Comparison of ENCODE assay signal across 7 cellular contexts in genomic region chr9:93577045-93577939, GRCh38. TPM values are rescaled to one million over a fixed set of nuclear protein-coding genes. Genes with fewer than 3 reads are reported as not detected.
DNase-seq lines count a peak whose midpoint lies in the region; ATAC-seq, FAIRE-seq and TF ChIP-seq lines count a peak whose summit lies in the region.

No MANE protein-coding gene starts in this region.

- WGBS in esophagus, 2 donors: 1 to 2% methylated on average over 50 to 76 of the region's 76 CpGs

- H3K36me3 ChIP-seq in esophagus (ENCODE audit: control insufficient read depth in 2 of 2, insufficient read depth in 2 of 2, low read length in 1 of 2): no peaks in the 10 kb centered on the region

- peak overlapping the region; percentile 83 to 87 for H3K4me3 ChIP-seq in esophagus (ENCODE audit: low read depth in 1 of 2, low read length in 2 of 2)

- H3K27ac Mint-ChIP-seq in WTC11: no peak overlapping the region
- peak overlapping the region; percentile 75 to 94 (median 88) for H3K27ac Mint-ChIP-seq in naive thymus-derived CD8-positive, alpha-beta T cell

- H3K27ac ChIP-seq in esophagus (ENCODE audit: low read depth in 2 of 2, low read length in 1 of 2): peak overlapping the region; percentile 92

- H3K36me3 Mint-ChIP-seq in WTC11: no peaks in the 10 kb centered on the region
- no peaks in the 10 kb centered on the region for H3K36me3 Mint-ChIP-seq in naive thymus-derived CD8-positive, alpha-beta T cell

- H3K4me1 Mint-ChIP-seq in WTC11: peaks cover 43% of the 10 kb centered on the region
- H3K4me1 Mint-ChIP-seq in naive thymus-derived CD8-positive, alpha-beta T cell: peaks cover 23 to 60% (median 51%) of the 10 kb centered on the region in 4 donors

- POLR2A ChIA-PET in WTC11 (lab: Charles Lee): no interaction called here
- POLR2A ChIA-PET in naive thymus-derived CD8-positive, alpha-beta T cell (lab: Charles Lee): interaction anchor here (1.8 to 3.7 kb wide), 2 partner anchors 11 to 513 kb away, joined by 5 to 48 read pairs; no protein-coding TSS in a partner anchor

- CTCF ChIA-PET in WTC11 (lab: Charles Lee): interaction anchor here (2.4 kb wide), 1 partner anchor 11 kb away, joined by 13 read pairs; no protein-coding TSS in a partner anchor

- no peaks in the 10 kb centered on the region for H3K27me3 ChIP-seq in esophagus (ENCODE audit: control insufficient read depth in 1 of 2, insufficient read depth in 2 of 2, low read length in 2 of 2)

- ATAC-seq in HG02884 (IDR thresholded peaks at IDR 0.05; ENCODE audit: unreplicated experiment) (peak; percentile 24), WTC11 (no peak)
- peak; percentile 19 to 26 for ATAC-seq in naive thymus-derived CD8-positive, alpha-beta T cell

- TF ChIP-seq CTCF in WTC11 (IDR thresholded peaks at IDR 0.05): no peak

- peaks cover 16 to 32% of the 10 kb centered on the region in 2 donors for H3K4me1 ChIP-seq in esophagus (ENCODE audit: control insufficient read depth in 2 of 2, insufficient read depth in 2 of 2, low read length in 1 of 2)

- H3K9me3 Mint-ChIP-seq in WTC11: no peaks in the 10 kb centered on the region
- H3K9me3 Mint-ChIP-seq in naive thymus-derived CD8-positive, alpha-beta T cell: no peaks in the 10 kb centered on the region

- no peak for TF ChIP-seq POLR2A in GM12891 (IDR thresholded peaks at IDR 0.05; ENCODE audit: low read depth, low read length)

- peak overlapping the region; percentile 77 for H3K4me3 Mint-ChIP-seq in WTC11
- H3K4me3 Mint-ChIP-seq in naive thymus-derived CD8-positive, alpha-beta T cell: peak overlapping the region; percentile 78 to 90 (median 85)

- H3K27me3 Mint-ChIP-seq in WTC11 (ENCODE audit: low read depth): peaks cover 15% of the 10 kb centered on the region
- H3K27me3 Mint-ChIP-seq in naive thymus-derived CD8-positive, alpha-beta T cell: no peaks in the 10 kb centered on the region

- peak; percentile 69 for FAIRE-seq in GM12891 (lab: Jason Lieb, UNC)

- DNase-seq in GM12891 (ENCODE audit: insufficient read length, low spot score) (peak; percentile 51), WTC11 (ENCODE audit: low spot score) (no peak), NCI-H2171 treated with DMSO at 0.1 percent for 48 hours (lab: John Stamatoyannopoulos, UW) (no peak), NCI-H1694 treated with DMSO at 0.1 percent for 48 hours (lab: John Stamatoyannopoulos, UW) (no peak)
- peak in 3 of 10 donors; percentile 14 to 38 (median 30) for DNase-seq in naive thymus-derived CD8-positive, alpha-beta T cell

- H3K9me3 ChIP-seq in esophagus (ENCODE audit: control insufficient read depth in 2 of 2, insufficient read depth in 1 of 2, low read depth in 1 of 2, low read length in 1 of 2): no peaks in the 10 kb centered on the region

TF ChIP-seq in GM12891, 5 proteins besides CTCF, POLR2A, EP300 and RAD21:
- TF ChIP-seq SPI1 (IDR thresholded peaks at IDR 0.05; ENCODE audit: low read depth, low read length): no peak
- TF ChIP-seq POU2F2 (IDR thresholded peaks at IDR 0.05; ENCODE audit: low read depth, low read length): no peak
- no peak for TF ChIP-seq POLR2AphosphoS5 (IDR thresholded peaks at IDR 0.05; ENCODE audit: low read depth, low read length)
- TF ChIP-seq TAF1 (IDR thresholded peaks at IDR 0.05; ENCODE audit: low read depth, low read length): no peak

TF ChIP-seq in WTC11, 78 proteins besides CTCF, POLR2A, EP300 and RAD21:
- TF ChIP-seq ERG (CRISPR knock-in tag; IDR thresholded peaks at IDR 0.05) (no peak), ZNF416 (CRISPR knock-in tag; IDR thresholded peaks at IDR 0.05) (no peak), PRRX2 (CRISPR knock-in tag; IDR thresholded peaks at IDR 0.05) (no peak), ZNF396 (CRISPR knock-in tag; IDR thresholded peaks at IDR 0.05; ENCODE audit: borderline replicate concordance) (no peak), AR (CRISPR knock-in tag; IDR thresholded peaks at IDR 0.05) (no peak), ESRRA (CRISPR knock-in tag; IDR thresholded peaks at IDR 0.05; ENCODE audit: borderline replicate concordance) (no peak), HMGXB4 (CRISPR knock-in tag; IDR thresholded peaks at IDR 0.05) (no peak), FOXK1 (CRISPR knock-in tag; IDR thresholded peaks at IDR 0.05) (no peak), ELF4 (CRISPR knock-in tag; IDR thresholded peaks at IDR 0.05; ENCODE audit: low read depth) (no peak), MYBL2 (CRISPR knock-in tag; IDR thresholded peaks at IDR 0.05) (no peak), TEAD4 (CRISPR knock-in tag; IDR thresholded peaks at IDR 0.05) (no peak), MLX (CRISPR knock-in tag; IDR thresholded peaks at IDR 0.05) (no peak), ZNF219 (CRISPR knock-in tag; IDR thresholded peaks at IDR 0.05; ENCODE audit: borderline replicate concordance) (no peak), NR1H2 (CRISPR knock-in tag; IDR thresholded peaks at IDR 0.05) (no peak), TEAD1 (CRISPR knock-in tag; IDR thresholded peaks at IDR 0.05) (no peak), CREB1 (CRISPR knock-in tag; IDR thresholded peaks at IDR 0.05) (no peak), RELA (CRISPR knock-in tag; IDR thresholded peaks at IDR 0.05; ENCODE audit: borderline replicate concordance) (no peak), MXD4 (CRISPR knock-in tag; IDR thresholded peaks at IDR 0.05; ENCODE audit: borderline replicate concordance) (no peak), ZNF138 (CRISPR knock-in tag; conservative IDR thresholded peaks at IDR 0.05) (no peak), CREM (CRISPR knock-in tag; IDR thresholded peaks at IDR 0.05) (no peak)

RNA-seq across cellular contexts. Expression of gene PHF2, which starts 0.9 kb away (rescaled TPM):
- 4.2 TPM for polyA plus RNA-seq in GM12891 (2012; ENCODE audit: low read depth, missing spikeins)
- total RNA-seq in WTC11 (2021): 9.8 to 11.6 TPM (median 10.6 TPM) in 3 replicates
- polyA plus RNA-seq in esophagus: 10 to 100 TPM; 11.7 to 17.9 TPM
- 10 to 100 TPM; 35.2 to 35.5 TPM for total RNA-seq in naive thymus-derived CD8-positive, alpha-beta T cell
- 1 to 10 TPM in 2 of 3 donors, under 1 TPM in 1; 0.84 to 2.3 (median 1.3) TPM for polyA plus RNA-seq in naive thymus-derived CD8-positive, alpha-beta T cell
